ENCODE assay signal across 1 cellular context in the genomic region with DNA sequence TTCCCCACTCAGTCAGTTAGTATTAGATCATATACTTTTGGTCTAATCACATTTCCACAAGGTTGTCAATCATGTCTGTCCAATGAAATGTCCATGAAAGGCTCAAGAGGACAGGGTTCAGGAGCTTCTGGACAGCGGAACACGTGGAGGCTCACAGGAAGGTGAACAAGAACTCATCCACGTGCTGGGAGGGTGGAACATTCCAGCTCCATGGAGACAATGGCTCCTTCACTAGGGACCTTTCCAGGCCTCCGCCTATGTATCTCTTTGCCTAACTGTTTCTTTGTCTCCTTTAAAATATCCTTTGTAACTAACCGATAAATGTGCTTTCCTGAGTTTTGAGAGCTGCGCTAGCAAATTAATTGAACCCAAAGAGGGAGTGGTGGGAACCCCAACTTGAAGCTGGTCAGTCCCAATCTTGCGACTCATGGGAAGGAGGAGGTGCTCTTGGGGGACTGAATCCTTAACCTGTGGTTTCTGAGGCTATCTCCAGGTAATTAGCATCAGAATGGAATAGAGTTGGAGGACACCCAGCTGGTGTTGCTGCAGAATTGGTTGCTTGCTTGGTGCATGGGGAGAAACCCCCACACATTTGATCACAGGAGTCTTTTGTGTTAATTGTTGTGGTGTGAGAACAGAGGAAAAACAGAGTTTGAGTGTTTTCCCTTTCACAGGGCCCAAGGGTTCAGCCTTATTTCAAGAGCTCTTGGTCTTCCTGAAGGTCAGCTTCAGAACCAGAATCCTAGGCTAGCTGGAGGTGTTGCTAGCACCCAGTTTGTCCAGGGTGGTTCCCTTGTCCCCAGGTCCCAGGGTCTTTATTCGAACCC.
TF ChIP-seq lines count a peak whose summit lies in the region.

No MANE protein-coding gene starts in this region.

TF ChIP-seq in HepG2, 621 proteins besides CTCF, POLR2A, EP300 and RAD21 (continued from another document and continues in another):
- TF ChIP-seq ZNF574 (CRISPR knock-in tag; IDR thresholded peaks at IDR 0.05) (0 out of 2 replicates have a peak, but pooled peaks have one; percentile 21), MLLT10 (CRISPR knock-in tag; IDR thresholded peaks at IDR 0.05) (no peak), RFX5 (IDR thresholded peaks at IDR 0.05; ENCODE audit: low read depth, low read length) (no peak), ZNF562 (CRISPR knock-in tag; IDR thresholded peaks at IDR 0.05; ENCODE audit: borderline replicate concordance) (no peak), CREM (IDR thresholded peaks at IDR 0.05) (no peak), CREM (CRISPR knock-in tag; IDR thresholded peaks at IDR 0.05) (no peak), JUNB (CRISPR knock-in tag; IDR thresholded peaks at IDR 0.05; ENCODE audit: borderline replicate concordance) (no peak), ZSCAN20 (CRISPR knock-in tag; IDR thresholded peaks at IDR 0.05; ENCODE audit: borderline replicate concordance) (no peak), ZKSCAN8 (CRISPR knock-in tag; IDR thresholded peaks at IDR 0.05; ENCODE audit: borderline replicate concordance) (no peak), MIER3 (CRISPR knock-in tag; IDR thresholded peaks at IDR 0.05; ENCODE audit: borderline replicate concordance) (no peak), ZIK1 (CRISPR knock-in tag; IDR thresholded peaks at IDR 0.05; ENCODE audit: borderline replicate concordance, low read depth) (no peak), NFIC (IDR thresholded peaks at IDR 0.05; ENCODE audit: low read length) (no peak), ZNF543 (CRISPR knock-in tag; IDR thresholded peaks at IDR 0.05) (no peak), BRD4 (CRISPR knock-in tag; IDR thresholded peaks at IDR 0.05) (no peak), RXRA (CRISPR knock-in tag; IDR thresholded peaks at IDR 0.05) (no peak), ZNF143 (CRISPR knock-in tag; IDR thresholded peaks at IDR 0.05) (no peak), ADNP (CRISPR knock-in tag; IDR thresholded peaks at IDR 0.05) (no peak), GFI1 (CRISPR knock-in tag; IDR thresholded peaks at IDR 0.05; ENCODE audit: borderline replicate concordance) (no peak), RNF2 (conservative IDR thresholded peaks at IDR 0.05; ENCODE audit: low read depth) (no peak), TOPORS (CRISPR knock-in tag; IDR thresholded peaks at IDR 0.05) (no peak), ZNF558 (CRISPR knock-in tag; IDR thresholded peaks at IDR 0.05; ENCODE audit: borderline replicate concordance) (no peak), KDM3A (CRISPR knock-in tag; IDR thresholded peaks at IDR 0.05; ENCODE audit: low read depth) (no peak), ZMYM2 (CRISPR knock-in tag; IDR thresholded peaks at IDR 0.05) (no peak), ATF7 (IDR thresholded peaks at IDR 0.05) (no peak), ATF7 (CRISPR knock-in tag; IDR thresholded peaks at IDR 0.05) (no peak), ZNF10 (CRISPR knock-in tag; IDR thresholded peaks at IDR 0.05; ENCODE audit: borderline replicate concordance, low read depth) (no peak), SOX5 (CRISPR knock-in tag; IDR thresholded peaks at IDR 0.05; ENCODE audit: borderline replicate concordance) (peak; percentile 44; the same call in 1 of the 2 replicates), ISX (CRISPR knock-in tag; conservative IDR thresholded peaks at IDR 0.05) (no peak), ZBTB4 (CRISPR knock-in tag; IDR thresholded peaks at IDR 0.05; ENCODE audit: borderline replicate concordance) (no peak), ZNF329 (CRISPR knock-in tag; IDR thresholded peaks at IDR 0.05; ENCODE audit: low read depth) (no peak), ZNF607 (CRISPR knock-in tag; IDR thresholded peaks at IDR 0.05; ENCODE audit: borderline replicate concordance) (no peak; the same call in 1 of the 2 replicates), NR1H2 (CRISPR knock-in tag; IDR thresholded peaks at IDR 0.05; ENCODE audit: borderline replicate concordance, low read depth) (no peak), CHCHD3 (CRISPR knock-in tag; IDR thresholded peaks at IDR 0.05) (no peak), ZMAT5 (CRISPR knock-in tag; IDR thresholded peaks at IDR 0.05; ENCODE audit: borderline replicate concordance, low read depth) (no peak), MEIS1 (CRISPR knock-in tag; IDR thresholded peaks at IDR 0.05; ENCODE audit: borderline replicate concordance) (no peak)
- TF ChIP-seq, protein P1, sequence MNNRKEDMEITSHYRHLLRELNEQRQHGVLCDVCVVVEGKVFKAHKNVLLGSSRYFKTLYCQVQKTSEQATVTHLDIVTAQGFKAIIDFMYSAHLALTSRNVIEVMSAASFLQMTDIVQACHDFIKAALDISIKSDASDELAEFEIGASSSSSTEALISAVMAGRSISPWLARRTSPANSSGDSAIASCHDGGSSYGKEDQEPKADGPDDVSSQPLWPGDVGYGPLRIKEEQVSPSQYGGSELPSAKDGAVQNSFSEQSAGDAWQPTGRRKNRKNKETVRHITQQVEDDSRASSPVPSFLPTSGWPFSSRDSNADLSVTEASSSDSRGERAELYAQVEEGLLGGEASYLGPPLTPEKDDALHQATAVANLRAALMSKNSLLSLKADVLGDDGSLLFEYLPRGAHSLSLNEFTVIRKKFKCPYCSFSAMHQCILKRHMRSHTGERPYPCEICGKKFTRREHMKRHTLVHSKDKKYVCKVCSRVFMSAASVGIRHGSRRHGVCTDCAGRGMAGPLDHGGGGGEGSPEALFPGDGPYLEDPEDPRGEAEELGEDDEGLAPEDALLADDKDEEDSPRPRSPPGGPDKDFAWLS (CRISPR knock-in tag; IDR thresholded peaks at IDR 0.05; ENCODE audit: borderline replicate concordance) = no peak
- TF ChIP-seq, protein P2, sequence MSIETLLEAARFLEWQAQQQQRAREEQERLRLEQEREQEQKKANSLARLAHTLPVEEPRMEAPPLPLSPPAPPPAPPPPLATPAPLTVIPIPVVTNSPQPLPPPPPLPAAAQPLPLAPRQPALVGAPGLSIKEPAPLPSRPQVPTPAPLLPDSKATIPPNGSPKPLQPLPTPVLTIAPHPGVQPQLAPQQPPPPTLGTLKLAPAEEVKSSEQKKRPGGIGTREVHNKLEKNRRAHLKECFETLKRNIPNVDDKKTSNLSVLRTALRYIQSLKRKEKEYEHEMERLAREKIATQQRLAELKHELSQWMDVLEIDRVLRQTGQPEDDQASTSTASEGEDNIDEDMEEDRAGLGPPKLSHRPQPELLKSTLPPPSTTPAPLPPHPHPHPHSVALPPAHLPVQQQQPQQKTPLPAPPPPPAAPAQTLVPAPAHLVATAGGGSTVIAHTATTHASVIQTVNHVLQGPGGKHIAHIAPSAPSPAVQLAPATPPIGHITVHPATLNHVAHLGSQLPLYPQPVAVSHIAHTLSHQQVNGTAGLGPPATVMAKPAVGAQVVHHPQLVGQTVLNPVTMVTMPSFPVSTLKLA (IDR thresholded peaks at IDR 0.05) = peak; percentile 80
- TF ChIP-seq, protein P3, sequence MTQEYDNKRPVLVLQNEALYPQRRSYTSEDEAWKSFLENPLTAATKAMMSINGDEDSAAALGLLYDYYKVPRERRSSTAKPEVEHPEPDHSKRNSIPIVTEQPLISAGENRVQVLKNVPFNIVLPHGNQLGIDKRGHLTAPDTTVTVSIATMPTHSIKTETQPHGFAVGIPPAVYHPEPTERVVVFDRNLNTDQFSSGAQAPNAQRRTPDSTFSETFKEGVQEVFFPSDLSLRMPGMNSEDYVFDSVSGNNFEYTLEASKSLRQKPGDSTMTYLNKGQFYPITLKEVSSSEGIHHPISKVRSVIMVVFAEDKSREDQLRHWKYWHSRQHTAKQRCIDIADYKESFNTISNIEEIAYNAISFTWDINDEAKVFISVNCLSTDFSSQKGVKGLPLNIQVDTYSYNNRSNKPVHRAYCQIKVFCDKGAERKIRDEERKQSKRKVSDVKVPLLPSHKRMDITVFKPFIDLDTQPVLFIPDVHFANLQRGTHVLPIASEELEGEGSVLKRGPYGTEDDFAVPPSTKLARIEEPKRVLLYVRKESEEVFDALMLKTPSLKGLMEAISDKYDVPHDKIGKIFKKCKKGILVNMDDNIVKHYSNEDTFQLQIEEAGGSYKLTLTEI (CRISPR knock-in tag; conservative IDR thresholded peaks at IDR 0.05) = no peak
- TF ChIP-seq, protein P4, sequence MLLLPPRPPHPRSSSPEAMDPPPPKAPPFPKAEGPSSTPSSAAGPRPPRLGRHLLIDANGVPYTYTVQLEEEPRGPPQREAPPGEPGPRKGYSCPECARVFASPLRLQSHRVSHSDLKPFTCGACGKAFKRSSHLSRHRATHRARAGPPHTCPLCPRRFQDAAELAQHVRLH (CRISPR knock-in tag; IDR thresholded peaks at IDR 0.05; ENCODE audit: borderline replicate concordance, low read depth) = peak; percentile 71; the same call in 1 of the 2 replicates
- TF ChIP-seq, protein P5, sequence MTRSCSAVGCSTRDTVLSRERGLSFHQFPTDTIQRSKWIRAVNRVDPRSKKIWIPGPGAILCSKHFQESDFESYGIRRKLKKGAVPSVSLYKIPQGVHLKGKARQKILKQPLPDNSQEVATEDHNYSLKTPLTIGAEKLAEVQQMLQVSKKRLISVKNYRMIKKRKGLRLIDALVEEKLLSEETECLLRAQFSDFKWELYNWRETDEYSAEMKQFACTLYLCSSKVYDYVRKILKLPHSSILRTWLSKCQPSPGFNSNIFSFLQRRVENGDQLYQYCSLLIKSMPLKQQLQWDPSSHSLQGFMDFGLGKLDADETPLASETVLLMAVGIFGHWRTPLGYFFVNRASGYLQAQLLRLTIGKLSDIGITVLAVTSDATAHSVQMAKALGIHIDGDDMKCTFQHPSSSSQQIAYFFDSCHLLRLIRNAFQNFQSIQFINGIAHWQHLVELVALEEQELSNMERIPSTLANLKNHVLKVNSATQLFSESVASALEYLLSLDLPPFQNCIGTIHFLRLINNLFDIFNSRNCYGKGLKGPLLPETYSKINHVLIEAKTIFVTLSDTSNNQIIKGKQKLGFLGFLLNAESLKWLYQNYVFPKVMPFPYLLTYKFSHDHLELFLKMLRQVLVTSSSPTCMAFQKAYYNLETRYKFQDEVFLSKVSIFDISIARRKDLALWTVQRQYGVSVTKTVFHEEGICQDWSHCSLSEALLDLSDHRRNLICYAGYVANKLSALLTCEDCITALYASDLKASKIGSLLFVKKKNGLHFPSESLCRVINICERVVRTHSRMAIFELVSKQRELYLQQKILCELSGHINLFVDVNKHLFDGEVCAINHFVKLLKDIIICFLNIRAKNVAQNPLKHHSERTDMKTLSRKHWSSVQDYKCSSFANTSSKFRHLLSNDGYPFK (CRISPR knock-in tag; IDR thresholded peaks at IDR 0.05; ENCODE audit: borderline replicate concordance) = no peak
- TF ChIP-seq, protein P6, sequence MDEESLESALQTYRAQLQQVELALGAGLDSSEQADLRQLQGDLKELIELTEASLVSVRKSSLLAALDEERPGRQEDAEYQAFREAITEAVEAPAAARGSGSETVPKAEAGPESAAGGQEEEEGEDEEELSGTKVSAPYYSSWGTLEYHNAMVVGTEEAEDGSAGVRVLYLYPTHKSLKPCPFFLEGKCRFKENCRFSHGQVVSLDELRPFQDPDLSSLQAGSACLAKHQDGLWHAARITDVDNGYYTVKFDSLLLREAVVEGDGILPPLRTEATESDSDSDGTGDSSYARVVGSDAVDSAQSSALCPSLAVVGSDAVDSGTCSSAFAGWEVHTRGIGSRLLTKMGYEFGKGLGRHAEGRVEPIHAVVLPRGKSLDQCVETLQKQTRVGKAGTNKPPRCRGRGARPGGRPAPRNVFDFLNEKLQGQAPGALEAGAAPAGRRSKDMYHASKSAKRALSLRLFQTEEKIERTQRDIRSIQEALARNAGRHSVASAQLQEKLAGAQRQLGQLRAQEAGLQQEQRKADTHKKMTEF (CRISPR knock-in tag; IDR thresholded peaks at IDR 0.05) = peak; percentile 7; the same call in 1 of the 2 replicates
- TF ChIP-seq, protein P7, sequence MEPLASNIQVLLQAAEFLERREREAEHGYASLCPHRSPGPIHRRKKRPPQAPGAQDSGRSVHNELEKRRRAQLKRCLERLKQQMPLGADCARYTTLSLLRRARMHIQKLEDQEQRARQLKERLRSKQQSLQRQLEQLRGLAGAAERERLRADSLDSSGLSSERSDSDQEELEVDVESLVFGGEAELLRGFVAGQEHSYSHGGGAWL (CRISPR knock-in tag; IDR thresholded peaks at IDR 0.05) = no peak
